24 cellular contexts compared by ENCODE assay signal in genomic region chr13:20938302-20938701, GRCh38. TPM values are rescaled to one million over a fixed set of nuclear protein-coding genes. Genes with fewer than 3 reads are reported as not detected.
A peak's percentile ranks its signal among the peaks of the same experiment; 100 is the strongest.
DNase-seq lines count a peak whose midpoint lies in the region; ATAC-seq, FAIRE-seq and TF ChIP-seq lines count a peak whose summit lies in the region.
"Had no signal": no experiment of that assay in that cellular context is flagged by ENCODE, and none has a peak within 500 bp of the region (broad histone marks: within the 10 kb centered on the region; RNA-seq: fewer than 3 reads in every experiment).

No MANE protein-coding gene starts in this region.

- H3K79me1 ChIP-seq in H9 (ENCODE audit: insufficient read depth, low read depth, low read length, poor library complexity, severe bottlenecking) (no peaks in the 10 kb centered on the region), H1 (ENCODE audit: low read depth, low read length) (no peaks in the 10 kb centered on the region)

- H3K4me1 ChIP-seq in H9 (ENCODE audit: insufficient read depth, low read length) = no peaks in the 10 kb centered on the region; the same call in 1 of the 2 replicates
- no peaks in the 10 kb centered on the region for H3K4me1 ChIP-seq in SK-N-SH (ENCODE audit: control insufficient read depth in 1 of 2, insufficient read depth in 2 of 2, low read depth in 1 of 2, low read length in 1 of 2)
- H3K4me1 ChIP-seq in H1 (replicated peaks in 1 of 4; ENCODE audit: control insufficient read depth in 3 of 4, insufficient read depth in 4 of 4, low read length in 3 of 4) = peaks cover 0 to 3% (median under 1%) of the 10 kb centered on the region in 4 experiments; a peak in 1 of 7 replicates

- no peaks in the 10 kb centered on the region for H3K9me2 ChIP-seq in SK-N-SH

- no peaks in the 10 kb centered on the region for H3K36me3 ChIP-seq in SK-N-SH (replicated peaks in 1 of 2; ENCODE audit: control insufficient read depth in 1 of 2, insufficient read depth in 2 of 2, low read length in 1 of 2)
- H3K36me3 ChIP-seq in H1 (ENCODE audit: control insufficient read depth in 2 of 4, insufficient read depth in 4 of 4, low read length in 3 of 4) = no peaks in the 10 kb centered on the region
- H3K36me3 ChIP-seq: MG63, Peyer's patch, SJSA1 had no signal

- no peak overlapping the region for H3T11ph ChIP-seq in H9 (ENCODE audit: low read length)

- no peak overlapping the region for H3K4me3 Mint-ChIP-seq in H9
- H3K4me3 Mint-ChIP-seq: CD14-positive monocyte had no signal

- H3K14ac ChIP-seq in H9 (ENCODE audit: insufficient read depth, low read length) = no peak overlapping the region
- H3K14ac ChIP-seq in H1 (ENCODE audit: insufficient read length) = no peak overlapping the region

- H3K27me3 Mint-ChIP-seq in H9 (ENCODE audit: low read depth) = peaks cover 3% of the 10 kb centered on the region

- H2BK5ac ChIP-seq in H9 (ENCODE audit: insufficient read length, low read length) = no peak overlapping the region
- H2BK5ac ChIP-seq in H1 (ENCODE audit: low read depth, low read length) = no peak overlapping the region

- no peak overlapping the region for H3K4ac ChIP-seq in H9 (ENCODE audit: low read depth, low read length)
- no peak overlapping the region for H3K4ac ChIP-seq in H1 (replicated peaks; ENCODE audit: insufficient read length, low read depth, low read length)

- no peak overlapping the region for H3K18ac ChIP-seq in H9 (ENCODE audit: insufficient read length, low read depth, low read length)
- no peak overlapping the region for H3K18ac ChIP-seq in H1 (ENCODE audit: extremely low read depth, low read length)

- H2AFZ ChIP-seq in H9 (ENCODE audit: low read length) (no peak overlapping the region), SK-N-SH (ENCODE audit: low read depth) (peak overlapping the region; percentile 23; the same call in 1 of the 2 replicates), H1 (ENCODE audit: low read length) (0 out of 2 replicates have a peak overlapping the region, but pooled peaks have one; percentile 26)
- H2AFZ ChIP-seq: GM23248 had no signal

- FAIRE-seq in H1 (lab: Jason Lieb, UNC) = peak; percentile 36
- FAIRE-seq: A204.1, GM12878, K562 had no signal

- H3K27me3 ChIP-seq in H9 (ENCODE audit: insufficient read depth, low read length) (no peaks in the 10 kb centered on the region), SK-N-SH (ENCODE audit: insufficient read depth) (no peaks in the 10 kb centered on the region), H1 (replicated peaks in 1 of 4; ENCODE audit: control insufficient read depth in 3 of 4, extremely low read depth in 1 of 4, insufficient read depth in 3 of 4, low read length in 3 of 4) (no peaks in the 10 kb centered on the region)
- H3K27me3 ChIP-seq: MG63, Peyer's patch, SJSA1 had no signal

- ATAC-seq in Right ventricle myocardium superior (ENCODE audit: poor library complexity) (peak; percentile 25), left cardiac atrium (no peak), HG02678 (IDR thresholded peaks at IDR 0.05; ENCODE audit: unreplicated experiment) (no peak)
- ATAC-seq: GM12878, K562 had no signal

- H4K91ac ChIP-seq in H9 (ENCODE audit: insufficient read length, low read depth, low read length) (no peak overlapping the region), H1 (replicated peaks; ENCODE audit: insufficient read length, low read length) (no peak overlapping the region)

- TF ChIP-seq EP300 in SK-N-SH (IDR thresholded peaks at IDR 0.05; ENCODE audit: borderline replicate concordance in 1 of 2, low read depth in 1 of 2, low read length in 1 of 2) = no peak
- no peak for TF ChIP-seq EP300 in H1 (IDR thresholded peaks at IDR 0.05; ENCODE audit: borderline replicate concordance in 1 of 2, low read depth in 2 of 2, low read length in 2 of 2)

- TF ChIP-seq CTCF in H9 (conservative IDR thresholded peaks at IDR 0.05) = no peak
- no peak for TF ChIP-seq CTCF in SK-N-SH (IDR thresholded peaks at IDR 0.05)
- TF ChIP-seq CTCF in H1 (IDR thresholded peaks at IDR 0.05; ENCODE audit: control extremely low read depth in 1 of 3, insufficient read depth in 1 of 3, low read depth in 1 of 3, low read length in 3 of 3) = no peak

- no peaks in the 10 kb centered on the region for H4K20me1 ChIP-seq in H9 (ENCODE audit: control insufficient read depth, insufficient read depth, insufficient read length)
- no peaks in the 10 kb centered on the region for H4K20me1 ChIP-seq in SK-N-SH (ENCODE audit: insufficient read depth)
- no peaks in the 10 kb centered on the region for H4K20me1 ChIP-seq in H1 (replicated peaks in 1 of 2; ENCODE audit: control insufficient read depth in 1 of 2, insufficient read depth in 2 of 2, low read length in 2 of 2)

- intact Hi-C loops in Right ventricle myocardium superior (cut with DNase I) = no loop called here
- intact Hi-C loops in left cardiac atrium (cut with DNase I) = no loop called here

- no peaks in the 10 kb centered on the region for H3F3A ChIP-seq in SK-N-SH (replicated peaks; ENCODE audit: insufficient read depth)

- TF ChIP-seq RAD21 in SK-N-SH (IDR thresholded peaks at IDR 0.05; ENCODE audit: low read length) = no peak
- TF ChIP-seq RAD21 in H1 (IDR thresholded peaks at IDR 0.05 in 1 of 2, conservative IDR thresholded peaks at IDR 0.05 in 1 of 2; ENCODE audit: low read depth in 2 of 2, low read length in 2 of 2) = peak; percentile 11 to 15; a peak in 1 of 4 replicates

- H3K4me3 ChIP-seq in SK-N-SH (ENCODE audit: low read depth in 2 of 2, low read length in 1 of 2) (no peak overlapping the region), H1 (ENCODE audit: extremely low read depth in 1 of 4, insufficient read depth in 2 of 4, low read depth in 3 of 4, low read length in 4 of 4) (no peak overlapping the region)
- H3K4me3 ChIP-seq: GM12878, GM23248, K562, MG63, Peyer's patch, SJSA1 had no signal

- no peaks in the 10 kb centered on the region for H3K23me2 ChIP-seq in H9 (ENCODE audit: insufficient read length, low read depth, low read length, poor library complexity, severe bottlenecking)
- no peaks in the 10 kb centered on the region for H3K23me2 ChIP-seq in H1 (ENCODE audit: low read depth, low read length)

- H4K5ac ChIP-seq in H9 (ENCODE audit: insufficient read length, low read depth, low read length) = no peak overlapping the region
- no peak overlapping the region for H4K5ac ChIP-seq in H1 (ENCODE audit: insufficient read length, low read depth, low read length)

- H2BK20ac ChIP-seq in H9 (ENCODE audit: low read depth, low read length, poor library complexity, severe bottlenecking) (no peak overlapping the region), H1 (ENCODE audit: low read length) (no peak overlapping the region)

- H2BK15ac ChIP-seq in H9 (ENCODE audit: low read depth, low read length) (no peak overlapping the region), H1 (ENCODE audit: low read length) (no peak overlapping the region)

- H3K4me2 ChIP-seq in H9 (ENCODE audit: insufficient read depth, insufficient read length, low read length) = no peak overlapping the region
- H3K4me2 ChIP-seq in SK-N-SH = no peak overlapping the region
- H3K4me2 ChIP-seq in H1 (ENCODE audit: insufficient read depth in 1 of 2, low read depth in 2 of 2, low read length in 2 of 2) = no peak overlapping the region

- H2AK5ac ChIP-seq in H9 (ENCODE audit: insufficient read length, low read length) = no peak overlapping the region
- no peak overlapping the region for H2AK5ac ChIP-seq in H1 (ENCODE audit: low read depth, low read length)

- H3K27ac ChIP-seq in H9 (ENCODE audit: insufficient read length, low read depth, low read length) (no peak overlapping the region), SK-N-SH (ENCODE audit: low read depth in 2 of 2, low read length in 1 of 2) (no peak overlapping the region), H1 (ENCODE audit: low read depth, low read length) (no peak overlapping the region)
- H3K27ac ChIP-seq: GM23248, Peyer's patch, SJSA1 had no signal

- H3K4me1 Mint-ChIP-seq in H9 = peaks cover 17 to 18% of the 10 kb centered on the region in 2 experiments

- H3K27ac Mint-ChIP-seq in H9 = 0 out of 7 replicates have a peak overlapping the region, but pooled peaks of 1 of the 3 experiments have one; percentile 31
- H3K27ac Mint-ChIP-seq: CD14-positive monocyte had no signal

- no peak overlapping the region for H4K8ac ChIP-seq in H9 (replicated peaks; ENCODE audit: insufficient read length, low read depth, low read length)
- no peak overlapping the region for H4K8ac ChIP-seq in H1 (ENCODE audit: extremely low read depth, insufficient read depth, low read length)

- no peak overlapping the region for H3K56ac ChIP-seq in H9 (ENCODE audit: insufficient read length, low read depth, low read length)
- H3K56ac ChIP-seq in H1 (replicated peaks; ENCODE audit: insufficient read length, low read depth, low read length) = no peak overlapping the region

- no peaks in the 10 kb centered on the region for H3K36me3 Mint-ChIP-seq in H9 (ENCODE audit: insufficient read depth in 1 of 3, low read depth in 3 of 3)
- H3K36me3 Mint-ChIP-seq: CD14-positive monocyte had no signal

- no peaks in the 10 kb centered on the region for H3K9me3 Mint-ChIP-seq in H9
- H3K9me3 Mint-ChIP-seq: CD14-positive monocyte had no signal

- no peak overlapping the region for H3K23ac ChIP-seq in H9 (ENCODE audit: insufficient read length, low read depth, low read length)
- no peak overlapping the region for H3K23ac ChIP-seq in H1 (ENCODE audit: insufficient read length)

- H2BK12ac ChIP-seq in H9 (ENCODE audit: insufficient read length, low read depth, low read length) (no peak overlapping the region), H1 (ENCODE audit: low read depth, low read length) (no peak overlapping the region)

- H2BK120ac ChIP-seq in H9 (ENCODE audit: low read depth, low read length, poor library complexity, severe bottlenecking) = no peak overlapping the region
- H2BK120ac ChIP-seq in H1 (replicated peaks; ENCODE audit: low read depth, low read length) = no peak overlapping the region

- H3K79me2 ChIP-seq in H9 (ENCODE audit: insufficient read depth, low read length) (no peaks in the 10 kb centered on the region), SK-N-SH (ENCODE audit: insufficient read depth) (no peaks in the 10 kb centered on the region), H1 (ENCODE audit: control insufficient read depth in 1 of 2, insufficient read depth in 2 of 2, low read length in 2 of 2) (no peaks in the 10 kb centered on the region)

- H3K9me3 ChIP-seq in H9 (ENCODE audit: control insufficient read depth, low read depth, low read length) (no peaks in the 10 kb centered on the region), SK-N-SH (no peaks in the 10 kb centered on the region), H1 (ENCODE audit: insufficient read depth in 2 of 2, low read depth in 1 of 2, low read length in 1 of 2) (no peaks in the 10 kb centered on the region)
- H3K9me3 ChIP-seq: MG63, Peyer's patch, SJSA1 had no signal

- DNase-seq in Right ventricle myocardium superior (no peak), left cardiac atrium (no peak), H9 (peak; percentile 51), SK-N-SH (no peak), H1 (ENCODE audit: low read depth in 1 of 2, low spot score in 2 of 2) (no peak), COLO829 (ENCODE audit: low spot score) (no peak), CD1c-positive myeloid dendritic cell (ENCODE audit: extremely low spot score) (no peak)
- DNase-seq: DMS 273 treated with DMSO at 0.1 percent for 48 hours; DND-41; GM23248; MG63; NCI-H1417; NCI-H187; NCI-H446; NCI-H526 treated with DMSO at 0.1 percent for 48 hours; NK-92 treated with Interleukin-12 subunit alpha and Interleukin-12 subunit beta, amount 100 ng/mL, for 24 hours; SW 1271 had no signal

- no CpG with 5 or more reads among the region's 6 CpGs for WGBS in H9 (ENCODE audit: extremely low coverage, insufficient read length, low lambda C conversion rate)
- WGBS in SK-N-SH (ENCODE audit: low lambda C conversion rate) = 30% methylated on average over 6 of the region's 6 CpGs
- 80% methylated on average over 6 of the region's 6 CpGs; no CpG with 5 or more reads in 1 of the 2 experiments for WGBS in H1 (ENCODE audit: extremely low coverage in 1 of 2, insufficient coverage in 1 of 2, insufficient read length in 1 of 2, insufficient replicate concordance in 2 of 2, low coverage in 1 of 2, low lambda C conversion rate in 2 of 2, missing lambda C conversion rate in 1 of 2), 2 experiments

- TF ChIP-seq POLR2A in H1 (IDR thresholded peaks at IDR 0.05; ENCODE audit: control extremely low read depth in 1 of 2, low read depth in 2 of 2, low read length in 2 of 2) = no peak

- H3K9ac ChIP-seq in H9 (ENCODE audit: extremely low read depth, insufficient read length, low read length) = no peak overlapping the region
- H3K9ac ChIP-seq in SK-N-SH = no peak overlapping the region
- H3K9ac ChIP-seq in H1 (replicated peaks in 1 of 4; ENCODE audit: extremely low read depth in 1 of 4, low read depth in 3 of 4, low read length in 3 of 4) = no peak overlapping the region
- H3K9ac ChIP-seq: GM23248 had no signal

- POLR2A ChIA-PET in SK-N-SH (lab: Yijun Ruan, JAX) (no interaction called here), H1 (lab: Charles Lee; ENCODE audit: partially characterized antibody) (no interaction called here)

- CTCF ChIA-PET in SK-N-SH (lab: Yijun Ruan, JAX) = interaction anchor here (0.6 to 1.3 kb wide), 4 partner anchors 359 to 990 kb away, joined by 3 read pairs; no protein-coding TSS in a partner anchor
- CTCF ChIA-PET in H1 (lab: Charles Lee; ENCODE audit: partially characterized antibody) = interaction anchor here (0.6 to 6.2 kb wide), 2 partner anchors 12 to 242 kb away, joined by 3 to 33 read pairs; no protein-coding TSS in a partner anchor

RNA-seq across cellular contexts. Expression of gene XPO4, which starts 35.8 kb away (rescaled TPM):
- total RNA-seq in Right ventricle myocardium superior (28.3 TPM), left cardiac atrium (10 to 100 TPM in 1 of 2 donors, 1 to 10 TPM in 1; 7.8 to 12.1 TPM), H9 (2021) (34.1 and 36.1 TPM in 2 replicates)
- polyA plus RNA-seq in SK-N-SH (2012; rRNA removed) (4.2 and 5.2 TPM in 2 replicates), H1 (2011; rRNA removed) (7.3 and 11.9 TPM in 2 replicates)
- polyA plus RNA-seq in SK-N-SH (2012; cell fraction: cytosol; rRNA removed) = 4.2 and 4.5 TPM in 2 replicates
- polyA plus RNA-seq in SK-N-SH (2012; cell fraction: nucleus; rRNA removed) = 6.3 and 13.0 TPM in 2 replicates
- 33.3 and 35.5 TPM in 2 replicates for total RNA-seq in H1 (2021; fragmentation: NEBNext Ultra II Directional; extraction: Animal tissue kit (Norgen Biotek cat#: 25700))
- 13.2 TPM for polyA plus RNA-seq in H1 (2011; cell fraction: cytosol; rRNA removed)
- 8.8 TPM for polyA plus RNA-seq in H1 (2011; cell fraction: nucleus; rRNA removed)
- polyA plus RNA-seq in H1 (2012, experiment 1 of 2) = 8.2 to 17.2 TPM (median 11.7 TPM) in 4 replicates
- 0.89 TPM for polyA plus RNA-seq in H1 (2012, experiment 2 of 2)
- 16.3 TPM for polyA plus RNA-seq in H1 (2013, experiment 1 of 2)
- 14.2 TPM for polyA plus RNA-seq in H1 (2013, experiment 2 of 2)
- polyA minus RNA-seq in H1 (2011; rRNA and poly(A)+ RNA removed) = 38.8 and 55.6 TPM in 2 replicates
- polyA minus RNA-seq in H1 (2011; cell fraction: cytosol; rRNA and poly(A)+ RNA removed) = 50.1 TPM
- 36.9 TPM for polyA minus RNA-seq in H1 (2011; cell fraction: nucleus; rRNA and poly(A)+ RNA removed)
